22 cellular contexts compared by ENCODE assay signal in the genomic region with DNA sequence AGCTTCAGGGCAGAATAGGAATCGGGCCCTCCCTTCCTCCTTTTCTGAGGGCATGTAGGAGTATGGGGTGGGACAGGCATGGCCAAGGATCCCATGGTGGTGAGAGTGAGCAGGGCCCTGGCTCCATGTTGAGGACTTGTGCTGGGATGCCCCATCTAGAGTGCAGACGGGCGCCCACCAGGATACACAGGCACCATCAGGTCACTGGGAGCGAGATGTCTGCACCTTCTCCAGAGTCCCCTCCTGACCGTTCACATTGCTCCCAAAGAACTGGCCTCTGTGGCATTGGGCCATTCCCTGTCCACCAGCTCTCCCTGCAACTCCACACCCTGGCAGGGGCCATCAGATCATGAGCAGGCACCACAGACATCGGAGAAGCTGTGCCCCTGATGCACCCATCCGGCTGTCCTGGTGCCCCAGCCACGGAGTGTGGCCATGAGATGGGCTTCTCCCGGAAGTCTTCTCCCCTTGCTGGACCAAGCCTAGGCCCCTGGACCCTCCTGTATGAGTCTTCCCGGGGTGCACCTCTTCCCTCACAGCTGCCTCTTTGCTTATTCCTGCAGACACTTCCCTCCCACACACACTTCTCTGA.
DNase-seq lines count a peak whose midpoint lies in the region; ATAC-seq, FAIRE-seq and TF ChIP-seq lines count a peak whose summit lies in the region.
"Had no signal": no experiment of that assay in that cellular context is flagged by ENCODE, and none has a peak within 500 bp of the region (broad histone marks: within the 10 kb centered on the region; RNA-seq: fewer than 3 reads in every experiment).

No MANE protein-coding gene starts in this region.

- 88 to 91% methylated on average over 10 of the region's 10 CpGs for WGBS in heart right ventricle, 2 donors

- FAIRE-seq in kidney (lab: Jason Lieb, UNC) = no peak
- FAIRE-seq: A204.1, GM12891, GM18507 had no signal

- peaks cover 0 to 66% (median 18%) of the 10 kb centered on the region in 11 donors for H3K9me3 ChIP-seq in heart right ventricle
- peaks cover 9% of the 10 kb centered on the region for H3K9me3 ChIP-seq in upper lobe of right lung
- H3K9me3 ChIP-seq in kidney (ENCODE audit: control insufficient read depth in 1 of 2, low read length in 2 of 2) = peaks cover 0 to 12% of the 10 kb centered on the region in 2 donors

- no peaks in the 10 kb centered on the region for H3K4me1 ChIP-seq in heart right ventricle
- no peaks in the 10 kb centered on the region for H3K4me1 ChIP-seq in upper lobe of right lung
- H3K4me1 ChIP-seq in kidney (ENCODE audit: control insufficient read depth in 1 of 2, insufficient read depth in 1 of 2, low read depth in 1 of 2, low read length in 2 of 2) = no peaks in the 10 kb centered on the region
- H3K4me1 ChIP-seq: BLaER1 had no signal

- peak; percentile 47 for DNase-seq in cardiac septum (ENCODE audit: low spot score)
- DNase-seq in heart right ventricle = no peak
- DNase-seq in natural killer cell treated with Interleukin-12 subunit alpha and Interleukin-12 subunit beta and Interleukin-15 and Interleukin-18, amount 100 ng/mL, for 72 hours (ENCODE audit: low spot score) = no peak
- DNase-seq in upper lobe of right lung = no peak
- no peak for DNase-seq in NCI-H146 (lab: John Stamatoyannopoulos, UW)
- DNase-seq in kidney = no peak
- DNase-seq: Calu3; CD4-positive, alpha-beta memory T cell; COR-L47; DMS53; GF-D8; H9 had no signal

- no peaks in the 10 kb centered on the region for H3K4me1 Mint-ChIP-seq in natural killer cell treated with Interleukin-12 subunit alpha and Interleukin-12 subunit beta and Interleukin-15 and Interleukin-18, amount 100 ng/mL, for 72 hours (ENCODE audit: low read depth in 2 of 2)
- H3K4me1 Mint-ChIP-seq: B cell; CD14-positive monocyte; CD4-positive, alpha-beta memory T cell; GM23338; H9 had no signal

- TF ChIP-seq CTCF in heart right ventricle (IDR thresholded peaks at IDR 0.05) (no peak), upper lobe of right lung (IDR thresholded peaks at IDR 0.05) (no peak), kidney (IDR thresholded peaks at IDR 0.05; ENCODE audit: borderline replicate concordance, extremely low read depth, insufficient read depth) (no peak)

- no peak for ATAC-seq in heart right ventricle
- peak; percentile 32 to 41 for ATAC-seq in natural killer cell treated with Interleukin-12 subunit alpha and Interleukin-12 subunit beta and Interleukin-15 and Interleukin-18, amount 100 ng/mL, for 72 hours
- peak; percentile 22 for ATAC-seq in upper lobe of right lung
- ATAC-seq in esophagus mucosa = no peak
- ATAC-seq: GM23338, HCT116 had no signal

- H3K9ac ChIP-seq in kidney (ENCODE audit: low read length in 2 of 2) = no peak overlapping the region
- H3K9ac ChIP-seq: BLaER1 had no signal

- H3K27ac ChIP-seq in heart right ventricle (no peak overlapping the region), upper lobe of right lung (no peak overlapping the region), kidney (ENCODE audit: low read depth in 2 of 2, low read length in 2 of 2) (no peak overlapping the region)
- H3K27ac ChIP-seq: 22Rv1, BLaER1 had no signal

- H3K4me3 ChIP-seq in heart right ventricle (no peak overlapping the region), upper lobe of right lung (no peak overlapping the region), kidney (ENCODE audit: low read length in 2 of 2) (no peak overlapping the region)
- H3K4me3 ChIP-seq: BLaER1, GM23338 had no signal

- H3K27me3 ChIP-seq in heart right ventricle (peaks cover 0 to 9% (median 0%) of the 10 kb centered on the region in 7 donors), upper lobe of right lung (no peaks in the 10 kb centered on the region)
- H3K27me3 ChIP-seq: BLaER1 had no signal

- intact Hi-C loops in cardiac septum (cut with DNase I) = no loop called here
- intact Hi-C loops in heart right ventricle (cut with DNase I) = no loop called here
- intact Hi-C loops in upper lobe of right lung (cut with DNase I) = no loop called here
- intact Hi-C loops in kidney (cut with DNase I) = no loop called here

- H3K4me3 Mint-ChIP-seq in natural killer cell treated with Interleukin-12 subunit alpha and Interleukin-12 subunit beta and Interleukin-15 and Interleukin-18, amount 100 ng/mL, for 72 hours = no peak overlapping the region
- H3K4me3 Mint-ChIP-seq: B cell; CD14-positive monocyte; CD4-positive, alpha-beta memory T cell; GM23338; H9 had no signal

- peaks cover 20% of the 10 kb centered on the region for H3K36me3 Mint-ChIP-seq in natural killer cell treated with Interleukin-12 subunit alpha and Interleukin-12 subunit beta and Interleukin-15 and Interleukin-18, amount 100 ng/mL, for 72 hours
- H3K36me3 Mint-ChIP-seq: CD14-positive monocyte; CD4-positive, alpha-beta memory T cell had no signal

- H3K27ac Mint-ChIP-seq in natural killer cell treated with Interleukin-12 subunit alpha and Interleukin-12 subunit beta and Interleukin-15 and Interleukin-18, amount 100 ng/mL, for 72 hours = no peak overlapping the region
- H3K27ac Mint-ChIP-seq: B cell; CD14-positive monocyte; CD4-positive, alpha-beta memory T cell; GM23338; H9 had no signal

- H3K27me3 Mint-ChIP-seq in natural killer cell treated with Interleukin-12 subunit alpha and Interleukin-12 subunit beta and Interleukin-15 and Interleukin-18, amount 100 ng/mL, for 72 hours = no peaks in the 10 kb centered on the region
- H3K27me3 Mint-ChIP-seq: B cell; CD4-positive, alpha-beta memory T cell had no signal

- peaks cover 27% of the 10 kb centered on the region for H3K9me3 Mint-ChIP-seq in natural killer cell treated with Interleukin-12 subunit alpha and Interleukin-12 subunit beta and Interleukin-15 and Interleukin-18, amount 100 ng/mL, for 72 hours

- no peaks in the 10 kb centered on the region for H3K36me3 ChIP-seq in heart right ventricle
- no peaks in the 10 kb centered on the region for H3K36me3 ChIP-seq in upper lobe of right lung
- no peaks in the 10 kb centered on the region for H3K36me3 ChIP-seq in kidney (ENCODE audit: control insufficient read depth in 1 of 2, insufficient read depth in 2 of 2, low read length in 2 of 2)
- H3K36me3 ChIP-seq: BLaER1 had no signal

Comparison
In these comparisons a context has a peak if more than half of its experiments do, and no peak if none do; other contexts are left out.
1. ATAC-seq: peak in natural killer cell treated with Interleukin-12 subunit alpha and Interleukin-12 subunit beta and Interleukin-15 and Interleukin-18, amount 100 ng/mL, for 72 hours (2 of 2) and upper lobe of right lung (single experiment); none in heart right ventricle (0 of 8) and esophagus mucosa (single experiment).